In the genomic region with DNA sequence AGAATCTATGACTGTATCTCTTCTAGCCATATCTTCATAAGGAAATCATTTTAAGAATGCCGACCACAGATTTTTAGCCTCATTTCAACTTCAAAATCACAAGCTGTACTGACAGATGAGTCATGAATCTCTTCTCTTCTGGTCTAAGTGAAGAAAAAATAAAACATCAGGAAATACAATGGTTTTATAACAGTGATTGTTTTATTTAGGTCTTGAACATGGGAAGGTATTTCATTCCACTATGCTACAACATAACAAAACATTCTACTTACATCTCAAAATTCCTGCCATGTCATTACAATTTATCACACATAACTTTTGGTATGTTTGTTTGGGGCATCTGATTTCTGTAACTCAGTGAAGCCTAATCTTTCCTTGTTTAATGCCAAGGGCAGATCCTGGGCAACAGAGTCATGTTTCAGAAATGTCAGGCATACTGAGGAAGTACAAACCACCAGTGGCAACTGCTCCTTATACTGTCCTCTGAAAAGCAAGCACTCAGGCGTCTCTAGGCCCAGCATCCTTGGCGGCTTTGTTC, we compare ENCODE assay signal across 16 cellular contexts.
DNase-seq lines count a peak whose midpoint lies in the region; ATAC-seq and TF ChIP-seq lines count a peak whose summit lies in the region.
"Had no signal": no experiment of that assay in that cellular context is flagged by ENCODE, and none has a peak within 500 bp of the region (broad histone marks: within the 10 kb centered on the region; RNA-seq: fewer than 3 reads in every experiment).

No MANE protein-coding gene starts in this region.

- H3K18ac ChIP-seq in IMR-90 (ENCODE audit: low read depth, low read length): no peak overlapping the region

- no peak overlapping the region for H3K56ac ChIP-seq in IMR-90 (ENCODE audit: extremely low read depth, insufficient read depth, low read length)

- no peaks in the 10 kb centered on the region for H3K9me1 ChIP-seq in IMR-90 (ENCODE audit: insufficient read depth, low read length)

- no peak overlapping the region for H4K8ac ChIP-seq in IMR-90 (ENCODE audit: low read depth in 2 of 2, low read length in 2 of 2)

- dilution Hi-C loops in IMR-90 (cut with HindIII; ENCODE audit: low sequenced_read_pairs, unreplicated experiment): no loop called here

- no peak overlapping the region for H2AK5ac ChIP-seq in IMR-90 (ENCODE audit: low read depth, low read length)

- H3K36me3 ChIP-seq in ACC112 (ENCODE audit: insufficient read depth, low read length): no peaks in the 10 kb centered on the region
- H3K36me3 ChIP-seq in IMR-90 (ENCODE audit: control insufficient read depth, insufficient read depth, low read length): no peaks in the 10 kb centered on the region
- no peaks in the 10 kb centered on the region for H3K36me3 ChIP-seq in brain microvascular endothelial cell (replicated peaks)
- H3K36me3 ChIP-seq: ovary, upper lobe of left lung had no signal

- no peak overlapping the region for H3K23ac ChIP-seq in IMR-90 (ENCODE audit: low read depth, low read length)

- H2BK5ac ChIP-seq in IMR-90 (ENCODE audit: low read depth, low read length, poor library complexity, severe bottlenecking): no peak overlapping the region

- H3K4me1 ChIP-seq in ACC112 (ENCODE audit: control insufficient read depth, insufficient read depth, low read length, unreplicated experiment): peaks cover 29% of the 10 kb centered on the region
- H3K4me1 ChIP-seq in IMR-90 (ENCODE audit: control insufficient read depth, insufficient read depth, low read length): no peaks in the 10 kb centered on the region
- H3K4me1 ChIP-seq: A549, upper lobe of left lung had no signal

- H2BK120ac ChIP-seq in IMR-90 (ENCODE audit: low read depth, low read length): no peak overlapping the region

- no peaks in the 10 kb centered on the region for H3K27me3 ChIP-seq in ACC112 (ENCODE audit: insufficient read depth, low read length)
- H3K27me3 ChIP-seq in IMR-90 (ENCODE audit: control insufficient read depth, insufficient read depth, low read length): no peaks in the 10 kb centered on the region
- H3K27me3 ChIP-seq in brain microvascular endothelial cell (replicated peaks): no peaks in the 10 kb centered on the region
- H3K27me3 ChIP-seq: ovary, upper lobe of left lung had no signal

- H2BK15ac ChIP-seq in IMR-90 (ENCODE audit: low read depth, low read length): no peak overlapping the region

- no peak for TF ChIP-seq CTCF in IMR-90 (conservative IDR thresholded peaks at IDR 0.05; ENCODE audit: low read depth, low read length)
- TF ChIP-seq CTCF in brain microvascular endothelial cell (IDR thresholded peaks at IDR 0.05; ENCODE audit: low read depth, low read length, missing control alignments): no peak

- CTCF ChIA-PET in IMR-90 (lab: Yijun Ruan, JAX): no interaction called here

- POLR2A ChIA-PET in IMR-90 (lab: Charles Lee; ENCODE audit: unreplicated experiment): no interaction called here

- H4K5ac ChIP-seq in IMR-90 (ENCODE audit: low read depth, low read length): no peak overlapping the region

- no peaks in the 10 kb centered on the region for H4K20me1 ChIP-seq in IMR-90 (ENCODE audit: insufficient read depth, low read length)

- H2BK20ac ChIP-seq in IMR-90 (ENCODE audit: low read depth, low read length): no peak overlapping the region

- intact Hi-C loops in IMR-90 (cut with micrococcal nuclease): no loop called here
- intact Hi-C loops in Right ventricle myocardium inferior (cut with DNase I): no loop called here

- H4K91ac ChIP-seq in IMR-90 (ENCODE audit: insufficient read depth, low read depth, low read length): no peak overlapping the region

- no peak overlapping the region for H3K4ac ChIP-seq in IMR-90 (ENCODE audit: low read depth, low read length)

- H2AK9ac ChIP-seq in IMR-90 (replicated peaks; ENCODE audit: low read depth, low read length, poor library complexity): no peak overlapping the region

- no peak overlapping the region for H3K4me2 ChIP-seq in IMR-90 (ENCODE audit: low read depth, low read length)
- H3K4me2 ChIP-seq: A549 had no signal

- H3K14ac ChIP-seq in IMR-90 (replicated peaks; ENCODE audit: low read depth, low read length): no peak overlapping the region

- H2AFZ ChIP-seq in ACC112 (ENCODE audit: low read length, unreplicated experiment): peak overlapping the region; percentile 20
- no peak overlapping the region for H2AFZ ChIP-seq in IMR-90 (replicated peaks; ENCODE audit: low read length, poor library complexity)

- in situ Hi-C loops in IMR-90 (cut with MboI; ENCODE audit: low sequenced_read_pairs) (no loop called here), brain microvascular endothelial cell (cut with HindIII; ENCODE audit: low pct_ligation_motif_present, low sequenced_read_pairs) (no loop called here)

- peaks cover 5% of the 10 kb centered on the region for H3K9me3 ChIP-seq in IMR-90 (ENCODE audit: control insufficient read depth, insufficient read depth, low read length)
- H3K9me3 ChIP-seq: A549, ovary, upper lobe of left lung had no signal

- WGBS in IMR-90 (ENCODE audit: extremely low coverage in 2 of 2, insufficient read length in 1 of 2), 2 experiments: no CpG with 5 or more reads among the region's 3 CpGs

- no peak for TF ChIP-seq POLR2A in IMR-90 (IDR thresholded peaks at IDR 0.05; ENCODE audit: low read depth, low read length)

- H3K79me2 ChIP-seq in ACC112 (ENCODE audit: control insufficient read depth, insufficient read depth, low read length, unreplicated experiment): no peaks in the 10 kb centered on the region

- no TSS peak for BruUV-seq in IMR-90 (replicated peaks; lab: Mats Ljungman, UMichigan)

- no peaks in the 10 kb centered on the region for H3K79me1 ChIP-seq in IMR-90 (ENCODE audit: low read depth in 1 of 2, low read length in 2 of 2)

- H3K4me3 ChIP-seq in ACC112 (ENCODE audit: low read depth, low read length) (no peak overlapping the region), IMR-90 (ENCODE audit: insufficient read depth, low read depth, low read length) (no peak overlapping the region), brain microvascular endothelial cell (ENCODE audit: low read depth, low read length) (no peak overlapping the region)
- H3K4me3 ChIP-seq: A549, ovary, upper lobe of left lung had no signal

- no peak for ATAC-seq in IMR-90 (ENCODE audit: low read depth)
- no peak for ATAC-seq in Right ventricle myocardium inferior
- no peak for ATAC-seq in GM18909 (IDR thresholded peaks at IDR 0.05; ENCODE audit: poor library complexity, unreplicated experiment)
- no peak for ATAC-seq in GM18867 (IDR thresholded peaks at IDR 0.05; ENCODE audit: unreplicated experiment)
- ATAC-seq in HG02840 (IDR thresholded peaks at IDR 0.05; ENCODE audit: low FRiP score, unreplicated experiment): no peak
- ATAC-seq: A549; activated T-helper 17 cell treated with anti-CD3 and anti-CD28 coated beads, Interleukin-2, amount 50 U/mL, for 72 hours had no signal

- H3K27ac ChIP-seq in ACC112 (ENCODE audit: low read depth, low read length) (peak overlapping the region; percentile 89), IMR-90 (ENCODE audit: insufficient read depth, low read length) (no peak overlapping the region), brain microvascular endothelial cell (peak overlapping the region; percentile 83)
- H3K27ac ChIP-seq: A549, ovary, upper lobe of left lung had no signal

- DNase-seq in IMR-90 (peak; percentile 16), brain microvascular endothelial cell (peak; percentile 91), left kidney (ENCODE audit: low read depth, low spot score) (peak; percentile 78), Right ventricle myocardium inferior (ENCODE audit: missing footprints) (no peak)
- DNase-seq: activated CD4-positive, alpha-beta T cell treated with anti-CD3 and anti-CD28 coated beads, Interleukin-2, amount 50 U/mL, for 4 hours; NCI-H1105 treated with DMSO at 0.1 percent for 48 hours; NCI-H524; ovary; T-helper 9 cell; upper lobe of left lung had no signal

- no peak overlapping the region for H3K9ac ChIP-seq in IMR-90 (ENCODE audit: low read depth, low read length)

- no peak for TF ChIP-seq RAD21 in IMR-90 (IDR thresholded peaks at IDR 0.05; ENCODE audit: low read length)

TF ChIP-seq in IMR-90, 13 proteins besides CTCF, POLR2A, EP300 and RAD21:
- TF ChIP-seq RFX5 (IDR thresholded peaks at IDR 0.05; ENCODE audit: low read depth, low read length) (no peak), FOS (IDR thresholded peaks at IDR 0.05; ENCODE audit: low read depth, low read length) (no peak), USF2 (IDR thresholded peaks at IDR 0.05; ENCODE audit: low read depth, low read length) (no peak), SMC3 (IDR thresholded peaks at IDR 0.05; ENCODE audit: low read depth, low read length) (no peak), CEBPB (IDR thresholded peaks at IDR 0.05; ENCODE audit: low read depth, low read length) (no peak), BHLHE40 (IDR thresholded peaks at IDR 0.05; ENCODE audit: low read depth, low read length) (no peak), MAZ (IDR thresholded peaks at IDR 0.05; ENCODE audit: borderline replicate concordance, low read depth, low read length) (no peak), ELK1 (IDR thresholded peaks at IDR 0.05; ENCODE audit: borderline replicate concordance, low read depth, low read length) (no peak), RCOR1 (IDR thresholded peaks at IDR 0.05; ENCODE audit: insufficient replicate concordance, low read length) (no peak), MAFK (IDR thresholded peaks at IDR 0.05; ENCODE audit: low read depth, low read length) (no peak), CHD1 (IDR thresholded peaks at IDR 0.05; ENCODE audit: low read depth, low read length) (no peak), MXI1 (IDR thresholded peaks at IDR 0.05; ENCODE audit: borderline replicate concordance, low read depth, low read length) (no peak), NFE2L2 (IDR thresholded peaks at IDR 0.05; ENCODE audit: low read depth, low read length) (no peak)
